Comparison of ENCODE assay signal across 23 cellular contexts in genomic region chr10:28674782-28675181, GRCh38. TPM values are rescaled to one million over a fixed set of nuclear protein-coding genes. Genes with fewer than 3 reads are reported as not detected.
"Had no signal": no experiment of that assay in that cellular context is flagged by ENCODE, and none has a peak within 500 bp of the region (broad histone marks: within the 10 kb centered on the region; RNA-seq: fewer than 3 reads in every experiment).

No MANE protein-coding gene starts in this region.

- FAIRE-seq: islet of Langerhans had no signal

- H3K27ac ChIP-seq: epithelial cell of prostate, esophagus muscularis mucosa, gastrocnemius medialis, heart right ventricle, ovary, suprapubic skin, thyroid gland, upper lobe of left lung, uterus had no signal

- ATAC-seq: gastrocnemius medialis; heart right ventricle; left lobe of liver; mucosa of descending colon; naive thymus-derived CD8-positive, alpha-beta T cell; right cardiac atrium; stimulated activated effector memory CD8-positive, alpha-beta T cell treated with anti-CD3 and anti-CD28 coated beads, Interleukin-12 subunit alpha, Interleukin-12 subunit beta, amount 100 ng/mL, for 72 hours; stimulated activated naive CD8-positive, alpha-beta T cell treated with anti-CD3 and anti-CD28 coated beads, Interleukin-15, Interleukin-2, amounts not matched to agents 100 U/mL and 50 U/mL, for 24 hours had no signal

- DNase-seq: cortex of kidney; effector memory CD4-positive, alpha-beta T cell; gastrocnemius medialis; heart right ventricle; hypothalamus; mammary epithelial cell; mucosa of descending colon; naive thymus-derived CD8-positive, alpha-beta T cell; nucleus accumbens; ovary; right cardiac atrium; stimulated activated CD4-positive, alpha-beta T cell treated with anti-CD3 and anti-CD28 coated beads, Interleukin-2, amount 100 ng/mL, for 48 hours; stimulated activated naive CD8-positive, alpha-beta T cell treated with anti-CD3 and anti-CD28 coated beads, Interleukin-15, Interleukin-2, amounts not matched to agents 100 U/mL and 50 U/mL, for 24 hours; thyroid gland; uterus had no signal

- H3K4me3 ChIP-seq: esophagus muscularis mucosa, gastrocnemius medialis, heart right ventricle, mucosa of descending colon, ovary, smooth muscle cell, suprapubic skin, thyroid gland, upper lobe of left lung, uterus had no signal

- H3K4me1 ChIP-seq: uterus had no signal

- H3K27me3 ChIP-seq: ovary, thyroid gland, uterus had no signal

- H3K36me3 ChIP-seq: esophagus muscularis mucosa, gastrocnemius medialis, heart right ventricle, ovary, suprapubic skin, thyroid gland, upper lobe of left lung, uterus had no signal

- H3K9me3 ChIP-seq: esophagus muscularis mucosa, gastrocnemius medialis, heart right ventricle, mucosa of descending colon, ovary, suprapubic skin, thyroid gland, upper lobe of left lung, uterus had no signal

- H3K4me2 ChIP-seq: smooth muscle cell had no signal

RNA-seq across cellular contexts. Expression of gene BAMBI, which starts 2.5 kb away (rescaled TPM):
- polyA plus RNA-seq: naive thymus-derived CD8-positive, alpha-beta T cell had no signal
